21 cellular contexts compared by ENCODE assay signal in genomic region chr1:221696045-221696444, GRCh38. TPM values are rescaled to one million over a fixed set of nuclear protein-coding genes. Genes with fewer than 3 reads are reported as not detected.
DNase-seq lines count a peak whose midpoint lies in the region; ATAC-seq, FAIRE-seq and TF ChIP-seq lines count a peak whose summit lies in the region.
"Had no signal": no experiment of that assay in that cellular context is flagged by ENCODE, and none has a peak within 500 bp of the region (broad histone marks: within the 10 kb centered on the region; RNA-seq: fewer than 3 reads in every experiment).

No MANE protein-coding gene starts in this region.

- DNase-seq in H54 (ENCODE audit: insufficient read length, low spot score), result no peak
- peak; percentile 36 for DNase-seq in adipocyte (ENCODE audit: low read depth)
- peak; percentile 68 for DNase-seq in kidney glomerular epithelial cell (lab: John Stamatoyannopoulos, UW)
- DNase-seq in chondrocyte (ENCODE audit: low spot score), result no peak
- DNase-seq in tibial artery, result no peak
- DNase-seq in Peyer's patch, result no peak
- DNase-seq: ACHN; BE2C; CD4-positive, CD25-positive, alpha-beta regulatory T cell; COR-L47; DMS 273 treated with DMSO at 0.1 percent for 48 hours; DND-41; GF-D8; KBM-7; NCI-H187; NCI-H2107; NCI-H2227 treated with DMSO at 0.1 percent for 48 hours; NCI-H510A treated with DMSO at 0.1 percent for 48 hours had no signal

- peaks cover 3% of the 10 kb centered on the region for H3K4me1 Mint-ChIP-seq in chondrocyte (ENCODE audit: low read depth)

- peaks cover 31% of the 10 kb centered on the region for H3K4me1 ChIP-seq in adipocyte (ENCODE audit: control insufficient read depth, insufficient read depth, low read length)
- peaks cover 0 to 9% (median 0%) of the 10 kb centered on the region in 4 donors for H3K4me1 ChIP-seq in tibial artery
- H3K4me1 ChIP-seq in Peyer's patch, result no peaks in the 10 kb centered on the region
- H3K4me1 ChIP-seq: BE2C had no signal

- no peak for ATAC-seq in GM18867 (IDR thresholded peaks at IDR 0.05; ENCODE audit: unreplicated experiment)
- ATAC-seq: GM12878 had no signal

- H3K27ac ChIP-seq in tibial artery, result no peak overlapping the region
- no peak overlapping the region for H3K27ac ChIP-seq in Peyer's patch
- H3K27ac ChIP-seq: RWPE1 had no signal

- no peaks in the 10 kb centered on the region for H3K27me3 ChIP-seq in adipocyte (replicated peaks; ENCODE audit: control insufficient read depth, insufficient read depth, low read length)
- no peaks in the 10 kb centered on the region for H3K27me3 ChIP-seq in tibial artery
- H3K27me3 ChIP-seq in Peyer's patch, result no peaks in the 10 kb centered on the region
- H3K27me3 ChIP-seq: BE2C had no signal

- peaks cover 11% of the 10 kb centered on the region for H3K9me3 Mint-ChIP-seq in chondrocyte (ENCODE audit: low read depth)

- H3K4me3 ChIP-seq in adipocyte (ENCODE audit: low read length) (no peak overlapping the region), tibial artery (no peak overlapping the region), Peyer's patch (no peak overlapping the region)
- H3K4me3 ChIP-seq: GM12878 had no signal

- H3K27ac Mint-ChIP-seq in chondrocyte (ENCODE audit: unreplicated experiment), result no peak overlapping the region
- H3K27ac Mint-ChIP-seq: CD4-positive, CD25-positive, alpha-beta regulatory T cell had no signal

- no peaks in the 10 kb centered on the region for H3K36me3 Mint-ChIP-seq in chondrocyte (ENCODE audit: low read depth)

- H3K27me3 Mint-ChIP-seq in chondrocyte (ENCODE audit: low read depth), result no peaks in the 10 kb centered on the region
- H3K27me3 Mint-ChIP-seq: CD4-positive, CD25-positive, alpha-beta regulatory T cell had no signal

- TF ChIP-seq CTCF in chondrocyte (IDR thresholded peaks at IDR 0.05) (no peak), tibial artery (IDR thresholded peaks at IDR 0.05) (no peak), Peyer's patch (IDR thresholded peaks at IDR 0.05) (no peak)

- intact Hi-C loops in tibial artery (cut with DNase I; ENCODE audit: low total_unique reads), result no loop called here

- no peak overlapping the region for H3K4me3 Mint-ChIP-seq in chondrocyte (ENCODE audit: unreplicated experiment)
- H3K4me3 Mint-ChIP-seq: CD4-positive, CD25-positive, alpha-beta regulatory T cell had no signal

- peaks cover 15% of the 10 kb centered on the region for H3K36me3 ChIP-seq in adipocyte (ENCODE audit: control insufficient read depth, insufficient read depth, low read length, severe bottlenecking)
- H3K36me3 ChIP-seq in tibial artery, result no peaks in the 10 kb centered on the region
- no peaks in the 10 kb centered on the region for H3K36me3 ChIP-seq in Peyer's patch

- H3K9ac ChIP-seq in adipocyte (ENCODE audit: low read length), result no peak overlapping the region

- TF ChIP-seq POLR2A in H54 (IDR thresholded peaks at IDR 0.05; ENCODE audit: low read depth, low read length) (no peak), Peyer's patch (IDR thresholded peaks at IDR 0.05) (no peak)

- H3K9me3 ChIP-seq in adipocyte (ENCODE audit: control insufficient read depth, low read length) (peaks cover 7% of the 10 kb centered on the region), tibial artery (peaks cover 0 to 8% (median 0%) of the 10 kb centered on the region in 3 donors), Peyer's patch (peaks cover 0 to 2% (median 0%) of the 10 kb centered on the region in 4 donors)
- H3K9me3 ChIP-seq: BE2C had no signal

- FAIRE-seq in H54 (lab: Jason Lieb, UNC), result peak; percentile 83
- FAIRE-seq: GM12878 had no signal

RNA-seq across cellular contexts. Expression of gene DUSP10, which starts 45.8 kb away (rescaled TPM):
- total RNA-seq in chondrocyte, result 1.4 to 4.1 TPM (median 3.6 TPM) in 3 replicates
- total RNA-seq in Peyer's patch, result 10 to 100 TPM in 1 of 4 donors, 1 to 10 TPM in 3; 1.4 to 11.6 (median 4.4) TPM

Comparison
In these comparisons a context has a peak if more than half of its experiments do, and no peak if none do; other contexts are left out.
1. DNase-seq: peak in adipocyte (single experiment) and kidney glomerular epithelial cell (single experiment); none in H54 (single experiment), chondrocyte (single experiment), tibial artery (0 of 2) and Peyer's patch (0 of 3).